Comparison of ENCODE assay signal across 21 cellular contexts in the genomic region with DNA sequence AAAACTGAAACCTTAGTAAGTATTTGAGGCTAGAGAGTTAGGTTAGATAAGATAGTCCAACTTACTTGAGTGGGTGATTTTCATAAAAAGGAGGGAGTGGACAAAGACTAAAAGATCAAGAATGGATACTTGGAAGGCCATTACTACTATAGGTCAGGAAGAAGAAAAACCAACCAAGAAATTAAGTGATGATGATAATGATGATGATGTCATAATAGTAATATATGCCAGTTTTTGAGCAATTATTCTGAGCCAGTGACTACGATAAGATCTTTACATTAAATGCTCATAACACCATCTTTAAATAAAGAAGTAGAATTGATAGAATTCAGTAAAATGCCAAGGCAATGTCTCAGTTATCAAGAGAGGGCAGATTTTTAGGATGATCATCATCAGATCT.
"Had no signal": no experiment of that assay in that cellular context is flagged by ENCODE, and none has a peak within 500 bp of the region (broad histone marks: within the 10 kb centered on the region; RNA-seq: fewer than 3 reads in every experiment).

No MANE protein-coding gene starts in this region.

- H3K4me1 ChIP-seq: colonic mucosa, esophagus muscularis mucosa, foreskin keratinocyte, gastroesophageal sphincter, left lung, lower lobe of right lung had no signal

- DNase-seq: colonic mucosa; cortex of kidney; effector CD8-positive, alpha-beta T cell; effector memory CD8-positive, alpha-beta T cell; endodermal cell; foreskin keratinocyte; heart left ventricle; hypothalamus; left cardiac atrium; left lung; left ventricle myocardium superior; lower lobe of right lung; mesenchymal stem cell; midbrain had no signal

- H3K79me2 ChIP-seq: hepatocyte had no signal

- H3K9me3 ChIP-seq: colonic mucosa, esophagus muscularis mucosa, gastroesophageal sphincter, heart left ventricle, left lung, lower lobe of right lung had no signal

- H3K27ac ChIP-seq: colonic mucosa, esophagus muscularis mucosa, foreskin keratinocyte, gastroesophageal sphincter, heart left ventricle, hepatocyte, left lung, lower lobe of right lung had no signal

- H3K4me3 ChIP-seq: colonic mucosa, esophagus muscularis mucosa, gastroesophageal sphincter, heart left ventricle, hepatocyte, left lung, lower lobe of right lung had no signal

- H2AFZ ChIP-seq: hepatocyte had no signal

- ATAC-seq: effector memory CD8-positive, alpha-beta T cell; foreskin keratinocyte; gastroesophageal sphincter; heart left ventricle; left cardiac atrium; left lung; left ventricle myocardium superior; lower lobe of right lung had no signal

- H3K27me3 ChIP-seq: colonic mucosa, esophagus muscularis mucosa, foreskin keratinocyte, gastroesophageal sphincter, heart left ventricle, hepatocyte, left lung had no signal

- H3K36me3 ChIP-seq: colonic mucosa, esophagus muscularis mucosa, gastroesophageal sphincter, heart left ventricle, left lung, lower lobe of right lung had no signal

- H3K4me2 ChIP-seq: hepatocyte had no signal

- FAIRE-seq: endometrium, frontal cortex, islet of Langerhans, keratinocyte had no signal
